In genomic region chr3:159837725-159838124, GRCh38 we compare ENCODE assay signal across 18 cellular contexts. TPM values are rescaled to one million over a fixed set of nuclear protein-coding genes. Genes with fewer than 3 reads are reported as not detected.
DNase-seq lines count a peak whose midpoint lies in the region; ATAC-seq, FAIRE-seq and TF ChIP-seq lines count a peak whose summit lies in the region.
"Had no signal": no experiment of that assay in that cellular context is flagged by ENCODE, and none has a peak within 500 bp of the region (broad histone marks: within the 10 kb centered on the region; RNA-seq: fewer than 3 reads in every experiment).

No MANE protein-coding gene starts in this region.

- peak overlapping the region; percentile 78 for H3K23ac ChIP-seq in trophoblast cell (ENCODE audit: low read length)

- peak overlapping the region; percentile 71 for H2AFZ ChIP-seq in trophoblast cell (ENCODE audit: insufficient read depth, low read length, poor library complexity)
- no peak overlapping the region for H2AFZ ChIP-seq in smooth muscle cell (ENCODE audit: low read depth)

- H3K27ac ChIP-seq in right cardiac atrium (ENCODE audit: low read length), result peak overlapping the region; percentile 56
- peak overlapping the region in 3 of 4 donors; percentile 27 to 66 (median 43) for H3K27ac ChIP-seq in esophagus squamous epithelium
- peak overlapping the region; percentile 64 for H3K27ac ChIP-seq in trophoblast cell (ENCODE audit: low read depth, low read length)
- H3K27ac ChIP-seq in smooth muscle cell (ENCODE audit: low read depth), result no peak overlapping the region
- H3K27ac ChIP-seq: adrenal gland had no signal

- no peak for FAIRE-seq in GM12891 (lab: Jason Lieb, UNC)
- FAIRE-seq: islet of Langerhans had no signal

- H3K4me3 ChIP-seq in right cardiac atrium (ENCODE audit: low read length), result no peak overlapping the region
- H3K4me3 ChIP-seq in esophagus squamous epithelium, result no peak overlapping the region
- H3K4me3 ChIP-seq in trophoblast cell (ENCODE audit: low read depth, low read length), result no peak overlapping the region
- no peak overlapping the region for H3K4me3 ChIP-seq in smooth muscle cell
- H3K4me3 ChIP-seq: adrenal gland, Peyer's patch, spleen had no signal

- peaks cover 14% of the 10 kb centered on the region for H3F3A ChIP-seq in smooth muscle cell (ENCODE audit: low read depth)

- peak overlapping the region; percentile 15 for H3K4ac ChIP-seq in trophoblast cell (ENCODE audit: low read depth, low read length)

- peak overlapping the region; percentile 76 for H2BK5ac ChIP-seq in trophoblast cell (ENCODE audit: low read depth, low read length, poor library complexity)

- 58% methylated on average over 3 of the region's 3 CpGs for WGBS in right cardiac atrium
- 40 to 65% methylated on average over 3 of the region's 3 CpGs for WGBS in esophagus squamous epithelium, 2 donors
- no CpG with 5 or more reads among the region's 3 CpGs for WGBS in trophoblast cell (ENCODE audit: extremely low coverage, insufficient coverage, insufficient read length)
- WGBS in smooth muscle cell (ENCODE audit: low lambda C conversion rate), result 38% methylated on average over 3 of the region's 3 CpGs

- H3K9ac ChIP-seq in trophoblast cell (ENCODE audit: low read length) (no peak overlapping the region), smooth muscle cell (ENCODE audit: low read depth) (no peak overlapping the region)

- no peak overlapping the region for H4K12ac ChIP-seq in trophoblast cell (ENCODE audit: low read depth, low read length)

- H3K79me1 ChIP-seq in trophoblast cell (ENCODE audit: low read length), result peaks cover 7% of the 10 kb centered on the region

- H2BK12ac ChIP-seq in trophoblast cell (ENCODE audit: low read length), result peak overlapping the region; percentile 96

- H3K4me1 ChIP-seq in right cardiac atrium (ENCODE audit: control insufficient read depth, insufficient read depth, low read length) (peaks cover 8% of the 10 kb centered on the region), esophagus squamous epithelium (peaks cover 0 to 53% (median 22%) of the 10 kb centered on the region in 3 donors), trophoblast cell (ENCODE audit: control insufficient read depth in 1 of 2, insufficient read depth in 2 of 2, low read length in 2 of 2) (peaks cover 13% of the 10 kb centered on the region in 2 experiments), smooth muscle cell (ENCODE audit: low read depth) (peaks cover 40% of the 10 kb centered on the region)

- no peaks in the 10 kb centered on the region for H3K36me3 ChIP-seq in esophagus squamous epithelium
- peaks cover 0 to 2% of the 10 kb centered on the region in 2 experiments for H3K36me3 ChIP-seq in trophoblast cell (ENCODE audit: control insufficient read depth in 1 of 2, insufficient read depth in 2 of 2, low read length in 2 of 2)
- no peaks in the 10 kb centered on the region for H3K36me3 ChIP-seq in smooth muscle cell (ENCODE audit: low read depth)
- H3K36me3 ChIP-seq: adrenal gland, Peyer's patch, spleen had no signal

- peak overlapping the region; percentile 72 for H4K8ac ChIP-seq in trophoblast cell (ENCODE audit: low read depth, low read length)

- TF ChIP-seq POLR2A in esophagus squamous epithelium (IDR thresholded peaks at IDR 0.05), result no peak
- no peak for TF ChIP-seq POLR2A in GM12891 (IDR thresholded peaks at IDR 0.05; ENCODE audit: low read depth, low read length)

- DNase-seq in right cardiac atrium (no peak), cardiac septum (ENCODE audit: low spot score) (no peak), esophagus squamous epithelium (lab: John Stamatoyannopoulos, UW) (no peak), trophoblast cell (no peak), GOT3 (lab: John Stamatoyannopoulos, UW) (no peak), smooth muscle cell (lab: John Stamatoyannopoulos, UW; ENCODE audit: unreplicated experiment) (no peak), GM12891 (ENCODE audit: insufficient read length, low spot score) (no peak)
- DNase-seq in stimulated activated naive CD4-positive, alpha-beta T cell (lab: John Stamatoyannopoulos, UW), result no peak
- DNase-seq: activated CD8-positive, alpha-beta memory T cell treated with anti-CD3 and anti-CD28 coated beads for 24 hours; adrenal gland; CD4-positive, alpha-beta memory T cell; DMS79 treated with DMSO at 0.1 percent for 48 hours; NCI-H2171 treated with DMSO at 0.1 percent for 48 hours; Peyer's patch; spleen; T-cell had no signal

- H3K79me2 ChIP-seq in trophoblast cell (ENCODE audit: control insufficient read depth, insufficient read depth, low read length, poor library complexity) (peaks cover 5% of the 10 kb centered on the region), smooth muscle cell (ENCODE audit: low read depth) (peaks cover 84% of the 10 kb centered on the region)

- H3K27me3 ChIP-seq in right cardiac atrium (ENCODE audit: control insufficient read depth, insufficient read depth), result no peaks in the 10 kb centered on the region
- H3K27me3 ChIP-seq in esophagus squamous epithelium, result no peaks in the 10 kb centered on the region
- H3K27me3 ChIP-seq in trophoblast cell (ENCODE audit: insufficient read depth, low read length), result no peaks in the 10 kb centered on the region
- no peaks in the 10 kb centered on the region for H3K27me3 ChIP-seq in smooth muscle cell (ENCODE audit: low read depth)
- H3K27me3 ChIP-seq: Peyer's patch had no signal

- no peak for ATAC-seq in right cardiac atrium
- ATAC-seq: stimulated activated effector memory CD8-positive, alpha-beta T cell treated with anti-CD3 and anti-CD28 coated beads, Interleukin-12 subunit alpha, Interleukin-12 subunit beta, amount 100 ng/mL, for 72 hours; T-cell had no signal

- peaks cover 80% of the 10 kb centered on the region for H4K20me1 ChIP-seq in smooth muscle cell (ENCODE audit: low read depth)

- H4K91ac ChIP-seq in trophoblast cell (ENCODE audit: low read depth, low read length), result peak overlapping the region; percentile 50

- H3K14ac ChIP-seq in trophoblast cell (ENCODE audit: low read length), result peak overlapping the region; percentile 56

- intact Hi-C loops in right cardiac atrium (cut with DNase I), result loop anchor here in 1 of 4 donors (10.0 kb wide), 1 partner anchor 47 kb away; no protein-coding TSS in a partner anchor
- intact Hi-C loops in cardiac septum (cut with DNase I), result loop anchor here (2.0 to 10.0 kb wide), 2 partner anchors 15 to 567 kb away; no protein-coding TSS in a partner anchor
- intact Hi-C loops in esophagus squamous epithelium (cut with DNase I), result no loop called here

- peak overlapping the region; percentile 94 for H2BK120ac ChIP-seq in trophoblast cell (ENCODE audit: insufficient read depth, low read length, poor library complexity)

- H2AK5ac ChIP-seq in trophoblast cell (ENCODE audit: low read length), result peak overlapping the region; percentile 15

- TF ChIP-seq CTCF in esophagus squamous epithelium (IDR thresholded peaks at IDR 0.05) (no peak), smooth muscle cell (IDR thresholded peaks at IDR 0.05; ENCODE audit: borderline replicate concordance, insufficient read depth, poor library complexity, severe bottlenecking) (no peak)

- H3K9me3 ChIP-seq in right cardiac atrium (ENCODE audit: control insufficient read depth, low read length), result no peaks in the 10 kb centered on the region
- no peaks in the 10 kb centered on the region for H3K9me3 ChIP-seq in esophagus squamous epithelium
- H3K9me3 ChIP-seq in trophoblast cell (ENCODE audit: insufficient read depth, low read depth, low read length), result no peaks in the 10 kb centered on the region
- H3K9me3 ChIP-seq in smooth muscle cell (replicated peaks; ENCODE audit: low read depth), result no peaks in the 10 kb centered on the region
- H3K9me3 ChIP-seq: adrenal gland, Peyer's patch, spleen had no signal

- no peak overlapping the region for H3K18ac ChIP-seq in trophoblast cell (ENCODE audit: low read length)

- H3K4me2 ChIP-seq in trophoblast cell (ENCODE audit: low read length), result no peak overlapping the region
- no peak overlapping the region for H3K4me2 ChIP-seq in smooth muscle cell

TF ChIP-seq in GM12891, 5 proteins besides CTCF, POLR2A, EP300 and RAD21:
- TF ChIP-seq SPI1 (IDR thresholded peaks at IDR 0.05; ENCODE audit: low read depth, low read length), result no peak
- no peak for TF ChIP-seq TAF1 (IDR thresholded peaks at IDR 0.05; ENCODE audit: low read depth, low read length)
- TF ChIP-seq PAX5 (IDR thresholded peaks at IDR 0.05; ENCODE audit: insufficient read depth, low read length, severe bottlenecking), result no peak
- no peak for TF ChIP-seq POLR2AphosphoS5 (IDR thresholded peaks at IDR 0.05; ENCODE audit: low read depth, low read length)
- no peak for TF ChIP-seq POU2F2 (IDR thresholded peaks at IDR 0.05; ENCODE audit: low read depth, low read length)

RNA-seq across cellular contexts. Expression of gene SCHIP1, which starts 1.9 kb away (rescaled TPM):
- total RNA-seq in right cardiac atrium (10 to 100 TPM; 34.7 to 53.7 (median 44.0) TPM), cardiac septum (52.3 TPM), esophagus squamous epithelium (1 to 10 TPM in 2 of 4 donors, under 1 TPM in 2; 0.30 to 5.5 (median 0.83) TPM), smooth muscle cell (2.4 and 12.4 TPM in 2 replicates)
- polyA plus RNA-seq in right cardiac atrium (61.0 TPM), smooth muscle cell (3.5 and 5.1 TPM in 2 replicates)
- 12.8 and 13.8 TPM in 2 replicates for polyA plus RNA-seq in trophoblast cell (2013)
- 2.8 TPM for polyA plus RNA-seq in GM12891 (2012; ENCODE audit: low read depth, missing spikeins)
- total RNA-seq: CD4-positive, alpha-beta memory T cell had no signal
- polyA plus RNA-seq: CD4-positive, alpha-beta memory T cell had no signal
